ENCODE assay signal across 1 cellular context in the genomic region with DNA sequence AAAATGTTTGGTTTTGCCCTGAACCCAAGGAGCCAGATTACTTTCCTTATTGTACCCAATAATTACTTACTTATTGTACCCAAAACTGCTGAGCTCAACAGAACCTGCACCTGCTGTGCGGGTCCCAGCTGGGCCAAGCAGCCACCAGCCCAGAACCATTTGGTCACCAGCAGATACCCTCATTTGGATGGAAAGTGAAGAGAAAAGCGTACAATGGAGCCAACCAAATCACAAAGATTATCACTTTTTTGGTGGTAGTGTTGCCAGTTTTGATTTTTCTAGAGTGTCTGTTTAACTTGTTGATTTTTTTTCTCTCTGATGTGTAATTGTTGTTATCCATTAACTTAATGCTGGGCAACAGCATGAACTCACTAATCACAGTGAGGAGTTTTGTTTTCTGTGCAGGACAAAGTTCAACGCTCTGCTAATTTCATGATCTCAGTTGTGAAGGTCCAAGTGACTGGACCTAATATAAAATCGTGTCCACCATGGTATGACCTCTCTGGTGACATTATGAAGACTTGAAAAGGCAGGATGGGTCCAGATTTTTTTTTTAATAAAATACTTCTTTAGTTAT.
A peak's percentile ranks its signal among the peaks of the same experiment; 100 is the strongest.
TF ChIP-seq lines count a peak whose summit lies in the region.

No MANE protein-coding gene starts in this region.

TF ChIP-seq in HepG2, 621 proteins besides CTCF, POLR2A, EP300 and RAD21 (continued from another document and continues in another):
- TF ChIP-seq, protein P1, sequence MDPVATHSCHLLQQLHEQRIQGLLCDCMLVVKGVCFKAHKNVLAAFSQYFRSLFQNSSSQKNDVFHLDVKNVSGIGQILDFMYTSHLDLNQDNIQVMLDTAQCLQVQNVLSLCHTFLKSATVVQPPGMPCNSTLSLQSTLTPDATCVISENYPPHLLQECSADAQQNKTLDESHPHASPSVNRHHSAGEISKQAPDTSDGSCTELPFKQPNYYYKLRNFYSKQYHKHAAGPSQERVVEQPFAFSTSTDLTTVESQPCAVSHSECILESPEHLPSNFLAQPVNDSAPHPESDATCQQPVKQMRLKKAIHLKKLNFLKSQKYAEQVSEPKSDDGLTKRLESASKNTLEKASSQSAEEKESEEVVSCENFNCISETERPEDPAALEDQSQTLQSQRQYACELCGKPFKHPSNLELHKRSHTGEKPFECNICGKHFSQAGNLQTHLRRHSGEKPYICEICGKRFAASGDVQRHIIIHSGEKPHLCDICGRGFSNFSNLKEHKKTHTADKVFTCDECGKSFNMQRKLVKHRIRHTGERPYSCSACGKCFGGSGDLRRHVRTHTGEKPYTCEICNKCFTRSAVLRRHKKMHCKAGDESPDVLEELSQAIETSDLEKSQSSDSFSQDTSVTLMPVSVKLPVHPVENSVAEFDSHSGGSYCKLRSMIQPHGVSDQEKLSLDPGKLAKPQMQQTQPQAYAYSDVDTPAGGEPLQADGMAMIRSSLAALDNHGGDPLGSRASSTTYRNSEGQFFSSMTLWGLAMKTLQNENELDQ (CRISPR knock-in tag; IDR thresholded peaks at IDR 0.05; ENCODE audit: borderline replicate concordance) = no peak
- TF ChIP-seq, protein P2, sequence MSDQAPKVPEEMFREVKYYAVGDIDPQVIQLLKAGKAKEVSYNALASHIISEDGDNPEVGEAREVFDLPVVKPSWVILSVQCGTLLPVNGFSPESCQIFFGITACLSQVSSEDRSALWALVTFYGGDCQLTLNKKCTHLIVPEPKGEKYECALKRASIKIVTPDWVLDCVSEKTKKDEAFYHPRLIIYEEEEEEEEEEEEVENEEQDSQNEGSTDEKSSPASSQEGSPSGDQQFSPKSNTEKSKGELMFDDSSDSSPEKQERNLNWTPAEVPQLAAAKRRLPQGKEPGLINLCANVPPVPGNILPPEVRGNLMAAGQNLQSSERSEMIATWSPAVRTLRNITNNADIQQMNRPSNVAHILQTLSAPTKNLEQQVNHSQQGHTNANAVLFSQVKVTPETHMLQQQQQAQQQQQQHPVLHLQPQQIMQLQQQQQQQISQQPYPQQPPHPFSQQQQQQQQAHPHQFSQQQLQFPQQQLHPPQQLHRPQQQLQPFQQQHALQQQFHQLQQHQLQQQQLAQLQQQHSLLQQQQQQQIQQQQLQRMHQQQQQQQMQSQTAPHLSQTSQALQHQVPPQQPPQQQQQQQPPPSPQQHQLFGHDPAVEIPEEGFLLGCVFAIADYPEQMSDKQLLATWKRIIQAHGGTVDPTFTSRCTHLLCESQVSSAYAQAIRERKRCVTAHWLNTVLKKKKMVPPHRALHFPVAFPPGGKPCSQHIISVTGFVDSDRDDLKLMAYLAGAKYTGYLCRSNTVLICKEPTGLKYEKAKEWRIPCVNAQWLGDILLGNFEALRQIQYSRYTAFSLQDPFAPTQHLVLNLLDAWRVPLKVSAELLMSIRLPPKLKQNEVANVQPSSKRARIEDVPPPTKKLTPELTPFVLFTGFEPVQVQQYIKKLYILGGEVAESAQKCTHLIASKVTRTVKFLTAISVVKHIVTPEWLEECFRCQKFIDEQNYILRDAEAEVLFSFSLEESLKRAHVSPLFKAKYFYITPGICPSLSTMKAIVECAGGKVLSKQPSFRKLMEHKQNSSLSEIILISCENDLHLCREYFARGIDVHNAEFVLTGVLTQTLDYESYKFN (CRISPR knock-in tag; conservative IDR thresholded peaks at IDR 0.05) = peak; percentile 89
- TF ChIP-seq REPIN1 (CRISPR knock-in tag; IDR thresholded peaks at IDR 0.05; ENCODE audit: borderline replicate concordance, low read depth) = no peak
- peak; percentile 89 for TF ChIP-seq MIXL1 (CRISPR knock-in tag; IDR thresholded peaks at IDR 0.05)
- TF ChIP-seq ATF7-NPFF (CRISPR knock-in tag; IDR thresholded peaks at IDR 0.05; ENCODE audit: low read depth) = no peak
- TF ChIP-seq, protein P3, sequence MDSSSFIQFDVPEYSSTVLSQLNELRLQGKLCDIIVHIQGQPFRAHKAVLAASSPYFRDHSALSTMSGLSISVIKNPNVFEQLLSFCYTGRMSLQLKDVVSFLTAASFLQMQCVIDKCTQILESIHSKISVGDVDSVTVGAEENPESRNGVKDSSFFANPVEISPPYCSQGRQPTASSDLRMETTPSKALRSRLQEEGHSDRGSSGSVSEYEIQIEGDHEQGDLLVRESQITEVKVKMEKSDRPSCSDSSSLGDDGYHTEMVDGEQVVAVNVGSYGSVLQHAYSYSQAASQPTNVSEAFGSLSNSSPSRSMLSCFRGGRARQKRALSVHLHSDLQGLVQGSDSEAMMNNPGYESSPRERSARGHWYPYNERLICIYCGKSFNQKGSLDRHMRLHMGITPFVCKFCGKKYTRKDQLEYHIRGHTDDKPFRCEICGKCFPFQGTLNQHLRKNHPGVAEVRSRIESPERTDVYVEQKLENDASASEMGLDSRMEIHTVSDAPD (CRISPR knock-in tag; IDR thresholded peaks at IDR 0.05) = no peak
- no peak for TF ChIP-seq AGO2 (optimal IDR thresholded peaks at IDR 0.05; ENCODE audit: low read depth, low read length)
- no peak for TF ChIP-seq ZNF484 (CRISPR knock-in tag; IDR thresholded peaks at IDR 0.05; ENCODE audit: borderline replicate concordance, low read depth)
- TF ChIP-seq MLLT10 (CRISPR knock-in tag; IDR thresholded peaks at IDR 0.05) = no peak
- TF ChIP-seq ZFP41 (CRISPR knock-in tag; IDR thresholded peaks at IDR 0.05; ENCODE audit: borderline replicate concordance) = no peak
- TF ChIP-seq ZNF773 (CRISPR knock-in tag; IDR thresholded peaks at IDR 0.05; ENCODE audit: borderline replicate concordance) = no peak
- TF ChIP-seq ZNF354B (CRISPR knock-in tag; IDR thresholded peaks at IDR 0.05) = 0 out of 2 replicates have a peak, but pooled peaks have one; percentile 54
- no peak for TF ChIP-seq HCFC1 (IDR thresholded peaks at IDR 0.05; ENCODE audit: low read depth, low read length)
- TF ChIP-seq HNRNPLL (IDR thresholded peaks at IDR 0.05; ENCODE audit: low read depth, low read length, poor library complexity, severe bottlenecking) = no peak
- TF ChIP-seq, protein P4, sequence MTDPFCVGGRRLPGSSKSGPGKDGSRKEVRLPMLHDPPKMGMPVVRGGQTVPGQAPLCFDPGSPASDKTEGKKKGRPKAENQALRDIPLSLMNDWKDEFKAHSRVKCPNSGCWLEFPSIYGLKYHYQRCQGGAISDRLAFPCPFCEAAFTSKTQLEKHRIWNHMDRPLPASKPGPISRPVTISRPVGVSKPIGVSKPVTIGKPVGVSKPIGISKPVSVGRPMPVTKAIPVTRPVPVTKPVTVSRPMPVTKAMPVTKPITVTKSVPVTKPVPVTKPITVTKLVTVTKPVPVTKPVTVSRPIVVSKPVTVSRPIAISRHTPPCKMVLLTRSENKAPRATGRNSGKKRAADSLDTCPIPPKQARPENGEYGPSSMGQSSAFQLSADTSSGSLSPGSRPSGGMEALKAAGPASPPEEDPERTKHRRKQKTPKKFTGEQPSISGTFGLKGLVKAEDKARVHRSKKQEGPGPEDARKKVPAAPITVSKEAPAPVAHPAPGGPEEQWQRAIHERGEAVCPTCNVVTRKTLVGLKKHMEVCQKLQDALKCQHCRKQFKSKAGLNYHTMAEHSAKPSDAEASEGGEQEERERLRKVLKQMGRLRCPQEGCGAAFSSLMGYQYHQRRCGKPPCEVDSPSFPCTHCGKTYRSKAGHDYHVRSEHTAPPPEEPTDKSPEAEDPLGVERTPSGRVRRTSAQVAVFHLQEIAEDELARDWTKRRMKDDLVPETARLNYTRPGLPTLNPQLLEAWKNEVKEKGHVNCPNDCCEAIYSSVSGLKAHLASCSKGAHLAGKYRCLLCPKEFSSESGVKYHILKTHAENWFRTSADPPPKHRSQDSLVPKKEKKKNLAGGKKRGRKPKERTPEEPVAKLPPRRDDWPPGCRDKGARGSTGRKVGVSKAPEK (CRISPR knock-in tag; IDR thresholded peaks at IDR 0.05; ENCODE audit: borderline replicate concordance) = no peak
- TF ChIP-seq ZNF230 (CRISPR knock-in tag; IDR thresholded peaks at IDR 0.05) = no peak
- TF ChIP-seq ZBTB21 (CRISPR knock-in tag; IDR thresholded peaks at IDR 0.05) = 0 out of 2 replicates have a peak, but pooled peaks have one; percentile 32
- TF ChIP-seq, protein P5, sequence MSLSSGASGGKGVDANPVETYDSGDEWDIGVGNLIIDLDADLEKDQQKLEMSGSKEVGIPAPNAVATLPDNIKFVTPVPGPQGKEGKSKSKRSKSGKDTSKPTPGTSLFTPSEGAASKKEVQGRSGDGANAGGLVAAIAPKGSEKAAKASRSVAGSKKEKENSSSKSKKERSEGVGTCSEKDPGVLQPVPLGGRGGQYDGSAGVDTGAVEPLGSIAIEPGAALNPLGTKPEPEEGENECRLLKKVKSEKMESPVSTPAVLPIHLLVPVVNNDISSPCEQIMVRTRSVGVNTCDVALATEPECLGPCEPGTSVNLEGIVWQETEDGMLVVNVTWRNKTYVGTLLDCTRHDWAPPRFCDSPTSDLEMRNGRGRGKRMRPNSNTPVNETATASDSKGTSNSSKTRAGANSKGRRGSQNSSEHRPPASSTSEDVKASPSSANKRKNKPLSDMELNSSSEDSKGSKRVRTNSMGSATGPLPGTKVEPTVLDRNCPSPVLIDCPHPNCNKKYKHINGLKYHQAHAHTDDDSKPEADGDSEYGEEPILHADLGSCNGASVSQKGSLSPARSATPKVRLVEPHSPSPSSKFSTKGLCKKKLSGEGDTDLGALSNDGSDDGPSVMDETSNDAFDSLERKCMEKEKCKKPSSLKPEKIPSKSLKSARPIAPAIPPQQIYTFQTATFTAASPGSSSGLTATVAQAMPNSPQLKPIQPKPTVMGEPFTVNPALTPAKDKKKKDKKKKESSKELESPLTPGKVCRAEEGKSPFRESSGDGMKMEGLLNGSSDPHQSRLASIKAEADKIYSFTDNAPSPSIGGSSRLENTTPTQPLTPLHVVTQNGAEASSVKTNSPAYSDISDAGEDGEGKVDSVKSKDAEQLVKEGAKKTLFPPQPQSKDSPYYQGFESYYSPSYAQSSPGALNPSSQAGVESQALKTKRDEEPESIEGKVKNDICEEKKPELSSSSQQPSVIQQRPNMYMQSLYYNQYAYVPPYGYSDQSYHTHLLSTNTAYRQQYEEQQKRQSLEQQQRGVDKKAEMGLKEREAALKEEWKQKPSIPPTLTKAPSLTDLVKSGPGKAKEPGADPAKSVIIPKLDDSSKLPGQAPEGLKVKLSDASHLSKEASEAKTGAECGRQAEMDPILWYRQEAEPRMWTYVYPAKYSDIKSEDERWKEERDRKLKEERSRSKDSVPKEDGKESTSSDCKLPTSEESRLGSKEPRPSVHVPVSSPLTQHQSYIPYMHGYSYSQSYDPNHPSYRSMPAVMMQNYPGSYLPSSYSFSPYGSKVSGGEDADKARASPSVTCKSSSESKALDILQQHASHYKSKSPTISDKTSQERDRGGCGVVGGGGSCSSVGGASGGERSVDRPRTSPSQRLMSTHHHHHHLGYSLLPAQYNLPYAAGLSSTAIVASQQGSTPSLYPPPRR (CRISPR knock-in tag; IDR thresholded peaks at IDR 0.05; ENCODE audit: borderline replicate concordance) = no peak
- TF ChIP-seq, protein P6, sequence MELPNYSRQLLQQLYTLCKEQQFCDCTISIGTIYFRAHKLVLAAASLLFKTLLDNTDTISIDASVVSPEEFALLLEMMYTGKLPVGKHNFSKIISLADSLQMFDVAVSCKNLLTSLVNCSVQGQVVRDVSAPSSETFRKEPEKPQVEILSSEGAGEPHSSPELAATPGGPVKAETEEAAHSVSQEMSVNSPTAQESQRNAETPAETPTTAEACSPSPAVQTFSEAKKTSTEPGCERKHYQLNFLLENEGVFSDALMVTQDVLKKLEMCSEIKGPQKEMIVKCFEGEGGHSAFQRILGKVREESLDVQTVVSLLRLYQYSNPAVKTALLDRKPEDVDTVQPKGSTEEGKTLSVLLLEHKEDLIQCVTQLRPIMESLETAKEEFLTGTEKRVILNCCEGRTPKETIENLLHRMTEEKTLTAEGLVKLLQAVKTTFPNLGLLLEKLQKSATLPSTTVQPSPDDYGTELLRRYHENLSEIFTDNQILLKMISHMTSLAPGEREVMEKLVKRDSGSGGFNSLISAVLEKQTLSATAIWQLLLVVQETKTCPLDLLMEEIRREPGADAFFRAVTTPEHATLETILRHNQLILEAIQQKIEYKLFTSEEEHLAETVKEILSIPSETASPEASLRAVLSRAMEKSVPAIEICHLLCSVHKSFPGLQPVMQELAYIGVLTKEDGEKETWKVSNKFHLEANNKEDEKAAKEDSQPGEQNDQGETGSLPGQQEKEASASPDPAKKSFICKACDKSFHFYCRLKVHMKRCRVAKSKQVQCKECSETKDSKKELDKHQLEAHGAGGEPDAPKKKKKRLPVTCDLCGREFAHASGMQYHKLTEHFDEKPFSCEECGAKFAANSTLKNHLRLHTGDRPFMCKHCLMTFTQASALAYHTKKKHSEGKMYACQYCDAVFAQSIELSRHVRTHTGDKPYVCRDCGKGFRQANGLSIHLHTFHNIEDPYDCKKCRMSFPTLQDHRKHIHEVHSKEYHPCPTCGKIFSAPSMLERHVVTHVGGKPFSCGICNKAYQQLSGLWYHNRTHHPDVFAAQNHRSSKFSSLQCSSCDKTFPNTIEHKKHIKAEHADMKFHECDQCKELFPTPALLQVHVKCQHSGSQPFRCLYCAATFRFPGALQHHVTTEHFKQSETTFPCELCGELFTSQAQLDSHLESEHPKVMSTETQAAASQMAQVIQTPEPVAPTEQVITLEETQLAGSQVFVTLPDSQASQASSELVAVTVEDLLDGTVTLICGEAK (IDR thresholded peaks at IDR 0.05) = no peak
- TF ChIP-seq, protein P6 (CRISPR knock-in tag; IDR thresholded peaks at IDR 0.05) = no peak; the same call in 1 of the 2 replicates
